Comparison of ENCODE assay signal across 8 cellular contexts in the genomic region with DNA sequence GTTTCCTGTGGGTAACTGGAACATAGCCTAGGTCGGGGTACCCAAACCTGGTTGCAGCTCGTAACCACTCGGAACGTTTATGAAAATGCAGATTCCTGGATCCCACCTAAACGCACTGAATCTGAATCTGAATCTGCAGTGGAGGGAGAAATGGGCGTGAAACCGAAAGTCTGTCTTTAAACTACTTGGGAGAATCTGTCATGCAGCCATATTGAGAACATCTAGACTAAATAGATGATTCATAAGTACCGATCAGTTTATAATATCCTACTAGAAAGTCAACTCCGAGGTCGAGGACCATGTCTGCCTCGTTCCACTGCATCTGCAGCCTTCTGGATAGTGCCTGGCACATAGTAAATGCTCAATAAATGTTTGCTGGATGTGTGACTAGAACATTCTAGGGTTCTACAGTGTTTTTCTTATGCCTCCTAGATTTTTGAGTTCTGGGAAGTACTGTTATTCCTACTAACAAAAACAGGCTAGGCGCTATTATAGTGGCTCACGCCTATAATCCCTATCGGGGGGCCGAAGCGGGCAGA. TPM values are rescaled to one million over a fixed set of nuclear protein-coding genes. Genes with fewer than 3 reads are reported as not detected.
A peak's percentile ranks its signal among the peaks of the same experiment; 100 is the strongest.
DNase-seq lines count a peak whose midpoint lies in the region; ATAC-seq and TF ChIP-seq lines count a peak whose summit lies in the region.

No MANE protein-coding gene starts in this region.

- H3K27me3 ChIP-seq in lower lobe of right lung (ENCODE audit: low read depth) (no peaks in the 10 kb centered on the region), vagina (no peaks in the 10 kb centered on the region)

- H3K36me3 ChIP-seq in lower lobe of right lung (peaks cover 56% of the 10 kb centered on the region), vagina (peaks cover 0 to 21% of the 10 kb centered on the region in 2 donors)

- DNase-seq in AG10803 (ENCODE audit: low read depth) (peak; percentile 25), astrocyte of the cerebellum (ENCODE audit: low read depth) (no peak), lower lobe of right lung (no peak), vagina (ENCODE audit: extremely low spot score in 2 of 2) (no peak), germinal center (ENCODE audit: low spot score) (no peak), NCI-H1694 (lab: John Stamatoyannopoulos, UW) (no peak), NCI-H2196 treated with DMSO at 0.1 percent for 48 hours (lab: John Stamatoyannopoulos, UW; ENCODE audit: unreplicated experiment) (no peak)

- ATAC-seq in HG02884 (IDR thresholded peaks at IDR 0.05; ENCODE audit: unreplicated experiment), result peak; percentile 24
- no peak for ATAC-seq in lower lobe of right lung

- intact Hi-C loops in lower lobe of right lung (cut with DNase I) (no loop called here), vagina (cut with DNase I) (no loop called here)

- TF ChIP-seq CTCF in AG10803 (conservative IDR thresholded peaks at IDR 0.05; ENCODE audit: low read length) (no peak), astrocyte of the cerebellum (IDR thresholded peaks at IDR 0.05; ENCODE audit: low read depth, low read length, missing control alignments) (no peak), lower lobe of right lung (IDR thresholded peaks at IDR 0.05) (no peak), vagina (IDR thresholded peaks at IDR 0.05) (no peak)

- no peaks in the 10 kb centered on the region for H3K9me3 ChIP-seq in lower lobe of right lung
- no peaks in the 10 kb centered on the region for H3K9me3 ChIP-seq in vagina

- H3K4me1 ChIP-seq in lower lobe of right lung (peaks cover 23% of the 10 kb centered on the region), vagina (peaks cover 40% of the 10 kb centered on the region)

- TF ChIP-seq POLR2A in vagina (IDR thresholded peaks at IDR 0.05), result no peak

- in situ Hi-C loops in astrocyte of the cerebellum (cut with HindIII; ENCODE audit: low sequenced_read_pairs), result no loop called here

- H3K27ac ChIP-seq in lower lobe of right lung (peak overlapping the region; percentile 88), vagina (peak overlapping the region; percentile 90)

- H3K4me3 ChIP-seq in AG10803 (ENCODE audit: low read length) (peak overlapping the region; percentile 77), astrocyte of the cerebellum (ENCODE audit: low read depth, low read length) (peak overlapping the region; percentile 95), lower lobe of right lung (peak overlapping the region; percentile 95), vagina (peak overlapping the region; percentile 78 to 80)

RNA-seq across cellular contexts. Expression of gene COQ4, which starts 0.6 kb away (rescaled TPM):
- 35.9 TPM for total RNA-seq in lower lobe of right lung
- total RNA-seq in vagina, result 42.0 TPM

RNA-seq across cellular contexts. Expression of gene TRUB2, which starts 1.0 kb away (rescaled TPM):
- total RNA-seq in lower lobe of right lung (18.1 TPM), vagina (11.3 TPM)

RNA-seq across cellular contexts. Expression of gene SLC27A4, which starts 17.1 kb away (rescaled TPM):
- total RNA-seq in lower lobe of right lung (19.5 TPM), vagina (28.0 TPM)

RNA-seq across cellular contexts. Expression of gene SWI5, which starts 47.2 kb away (rescaled TPM):
- total RNA-seq in lower lobe of right lung (19.1 TPM), vagina (42.7 TPM)

RNA-seq across cellular contexts. Expression of gene GOLGA2, which starts 47.5 kb away (rescaled TPM):
- total RNA-seq in lower lobe of right lung (82.7 TPM), vagina (84.5 TPM)
